Comparison of ENCODE assay signal across 1 cellular context in the genomic region with DNA sequence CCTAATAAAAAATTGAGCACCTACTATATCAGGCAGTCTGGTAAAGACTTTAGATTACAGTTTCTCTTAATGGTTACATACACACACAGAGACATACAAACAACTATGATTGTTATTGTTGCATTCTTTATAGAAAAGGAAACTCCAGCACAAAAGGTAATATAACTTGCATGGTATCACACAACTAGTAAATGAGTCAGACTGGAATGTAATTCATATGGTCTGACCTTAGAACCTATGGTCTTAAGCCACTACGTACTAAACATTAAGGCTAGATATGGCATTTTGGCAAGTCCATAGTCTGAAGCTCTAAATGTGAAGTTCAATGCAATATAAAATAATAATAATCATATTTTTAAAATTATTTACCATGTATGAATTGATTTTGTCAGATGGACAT.
TF ChIP-seq lines count a peak whose summit lies in the region.

No MANE protein-coding gene starts in this region.

TF ChIP-seq in IMR-90, 13 proteins besides CTCF, POLR2A, EP300 and RAD21 (continued from another document):
- TF ChIP-seq RCOR1 (IDR thresholded peaks at IDR 0.05; ENCODE audit: insufficient replicate concordance, low read length) (no peak), CHD1 (IDR thresholded peaks at IDR 0.05; ENCODE audit: low read depth, low read length) (no peak), CEBPB (IDR thresholded peaks at IDR 0.05; ENCODE audit: low read depth, low read length) (no peak), BHLHE40 (IDR thresholded peaks at IDR 0.05; ENCODE audit: low read depth, low read length) (no peak)
